In the genomic region with DNA sequence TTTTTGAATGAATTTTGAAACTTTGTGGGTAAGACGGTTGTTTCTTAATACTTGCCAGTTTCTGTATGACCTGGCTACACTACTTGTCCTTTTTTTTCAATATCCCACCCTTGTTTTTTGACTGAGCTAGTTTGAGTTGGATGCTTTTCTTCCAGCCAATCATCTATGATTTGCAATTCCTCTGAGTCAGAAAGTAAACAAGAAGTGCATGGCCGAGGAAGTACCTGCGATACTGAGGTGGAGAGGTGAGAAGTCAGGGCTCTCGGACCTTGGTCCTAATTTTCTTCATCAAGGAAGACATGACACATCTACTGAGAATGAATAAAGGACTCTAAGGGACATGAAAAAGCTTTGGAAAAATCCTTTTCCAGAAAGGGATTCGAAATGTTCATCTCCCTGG, we compare ENCODE assay signal across 7 cellular contexts.
"Had no signal": no experiment of that assay in that cellular context is flagged by ENCODE, and none has a peak within 500 bp of the region (broad histone marks: within the 10 kb centered on the region; RNA-seq: fewer than 3 reads in every experiment).

No MANE protein-coding gene starts in this region.

- FAIRE-seq: HTR-8/SVneo, K562 had no signal

- ATAC-seq: K562 had no signal

- H3K4me3 ChIP-seq: K562 had no signal

- H3K9ac ChIP-seq: KMS-11 had no signal

- H3K27ac ChIP-seq: HL-60, KMS-11 had no signal

- H3K4me2 ChIP-seq: KMS-11 had no signal

- DNase-seq: IMR-90, KBM-7, KG1 had no signal
